Comparison of ENCODE assay signal across 2 cellular contexts in the genomic region with DNA sequence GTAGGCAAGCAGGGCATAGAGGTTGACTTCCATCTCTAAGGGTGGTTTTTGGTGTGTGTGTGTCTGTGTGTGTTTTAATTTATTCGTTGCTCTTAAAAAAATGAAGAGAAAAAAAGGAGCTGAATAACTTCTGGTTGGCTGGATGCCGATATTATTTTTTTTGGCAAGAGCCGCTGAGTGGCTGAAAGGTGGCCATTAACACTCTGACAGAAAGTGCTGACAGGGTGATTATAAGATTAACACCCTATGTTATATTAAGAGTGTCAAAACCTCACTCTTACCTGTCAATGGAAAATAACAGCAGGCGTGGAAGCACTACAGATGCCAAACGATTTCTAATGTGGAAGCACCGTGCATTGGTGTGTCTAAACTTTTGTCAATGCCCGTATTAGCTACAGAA.
TF ChIP-seq lines count a peak whose summit lies in the region.

No MANE protein-coding gene starts in this region.

TF ChIP-seq in HepG2, 621 proteins besides CTCF, POLR2A, EP300 and RAD21 (continued from another document and continues in another):
- TF ChIP-seq, protein P1, sequence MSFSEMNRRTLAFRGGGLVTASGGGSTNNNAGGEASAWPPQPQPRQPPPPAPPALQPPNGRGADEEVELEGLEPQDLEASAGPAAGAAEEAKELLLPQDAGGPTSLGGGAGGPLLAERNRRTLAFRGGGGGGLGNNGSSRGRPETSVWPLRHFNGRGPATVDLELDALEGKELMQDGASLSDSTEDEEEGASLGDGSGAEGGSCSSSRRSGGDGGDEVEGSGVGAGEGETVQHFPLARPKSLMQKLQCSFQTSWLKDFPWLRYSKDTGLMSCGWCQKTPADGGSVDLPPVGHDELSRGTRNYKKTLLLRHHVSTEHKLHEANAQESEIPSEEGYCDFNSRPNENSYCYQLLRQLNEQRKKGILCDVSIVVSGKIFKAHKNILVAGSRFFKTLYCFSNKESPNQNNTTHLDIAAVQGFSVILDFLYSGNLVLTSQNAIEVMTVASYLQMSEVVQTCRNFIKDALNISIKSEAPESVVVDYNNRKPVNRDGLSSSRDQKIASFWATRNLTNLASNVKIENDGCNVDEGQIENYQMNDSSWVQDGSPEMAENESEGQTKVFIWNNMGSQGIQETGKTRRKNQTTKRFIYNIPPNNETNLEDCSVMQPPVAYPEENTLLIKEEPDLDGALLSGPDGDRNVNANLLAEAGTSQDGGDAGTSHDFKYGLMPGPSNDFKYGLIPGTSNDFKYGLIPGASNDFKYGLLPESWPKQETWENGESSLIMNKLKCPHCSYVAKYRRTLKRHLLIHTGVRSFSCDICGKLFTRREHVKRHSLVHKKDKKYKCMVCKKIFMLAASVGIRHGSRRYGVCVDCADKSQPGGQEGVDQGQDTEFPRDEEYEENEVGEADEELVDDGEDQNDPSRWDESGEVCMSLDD (CRISPR knock-in tag; IDR thresholded peaks at IDR 0.05; ENCODE audit: borderline replicate concordance), result no peak
- TF ChIP-seq, protein P2, sequence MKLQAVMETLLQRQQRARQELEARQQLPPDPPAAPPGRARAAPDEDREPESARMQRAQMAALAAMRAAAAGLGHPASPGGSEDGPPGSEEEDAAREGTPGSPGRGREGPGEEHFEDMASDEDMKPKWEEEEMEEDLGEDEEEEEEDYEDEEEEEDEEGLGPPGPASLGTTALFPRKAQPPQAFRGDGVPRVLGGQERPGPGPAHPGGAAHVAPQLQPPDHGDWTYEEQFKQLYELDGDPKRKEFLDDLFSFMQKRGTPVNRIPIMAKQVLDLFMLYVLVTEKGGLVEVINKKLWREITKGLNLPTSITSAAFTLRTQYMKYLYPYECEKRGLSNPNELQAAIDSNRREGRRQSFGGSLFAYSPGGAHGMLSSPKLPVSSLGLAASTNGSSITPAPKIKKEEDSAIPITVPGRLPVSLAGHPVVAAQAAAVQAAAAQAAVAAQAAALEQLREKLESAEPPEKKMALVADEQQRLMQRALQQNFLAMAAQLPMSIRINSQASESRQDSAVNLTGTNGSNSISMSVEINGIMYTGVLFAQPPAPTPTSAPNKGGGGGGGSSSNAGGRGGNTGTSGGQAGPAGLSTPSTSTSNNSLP (IDR thresholded peaks at IDR 0.05; ENCODE audit: low read depth, low read length), result no peak
- TF ChIP-seq JUNB (CRISPR knock-in tag; IDR thresholded peaks at IDR 0.05; ENCODE audit: borderline replicate concordance) (no peak), MAFK (conservative IDR thresholded peaks at IDR 0.05 in 1 of 2, IDR thresholded peaks at IDR 0.05 in 1 of 2; ENCODE audit: low read length in 2 of 2) (peak; percentile 71 to 84), MAFF (IDR thresholded peaks at IDR 0.05; ENCODE audit: low read depth, low read length) (peak; percentile 75), PCBP1 (IDR thresholded peaks at IDR 0.05; ENCODE audit: borderline replicate concordance, low read depth, low read length) (no peak), ZNF101 (CRISPR knock-in tag; IDR thresholded peaks at IDR 0.05; ENCODE audit: borderline replicate concordance, low read depth) (no peak), ZNF17 (CRISPR knock-in tag; IDR thresholded peaks at IDR 0.05) (no peak)
- TF ChIP-seq, protein P3, sequence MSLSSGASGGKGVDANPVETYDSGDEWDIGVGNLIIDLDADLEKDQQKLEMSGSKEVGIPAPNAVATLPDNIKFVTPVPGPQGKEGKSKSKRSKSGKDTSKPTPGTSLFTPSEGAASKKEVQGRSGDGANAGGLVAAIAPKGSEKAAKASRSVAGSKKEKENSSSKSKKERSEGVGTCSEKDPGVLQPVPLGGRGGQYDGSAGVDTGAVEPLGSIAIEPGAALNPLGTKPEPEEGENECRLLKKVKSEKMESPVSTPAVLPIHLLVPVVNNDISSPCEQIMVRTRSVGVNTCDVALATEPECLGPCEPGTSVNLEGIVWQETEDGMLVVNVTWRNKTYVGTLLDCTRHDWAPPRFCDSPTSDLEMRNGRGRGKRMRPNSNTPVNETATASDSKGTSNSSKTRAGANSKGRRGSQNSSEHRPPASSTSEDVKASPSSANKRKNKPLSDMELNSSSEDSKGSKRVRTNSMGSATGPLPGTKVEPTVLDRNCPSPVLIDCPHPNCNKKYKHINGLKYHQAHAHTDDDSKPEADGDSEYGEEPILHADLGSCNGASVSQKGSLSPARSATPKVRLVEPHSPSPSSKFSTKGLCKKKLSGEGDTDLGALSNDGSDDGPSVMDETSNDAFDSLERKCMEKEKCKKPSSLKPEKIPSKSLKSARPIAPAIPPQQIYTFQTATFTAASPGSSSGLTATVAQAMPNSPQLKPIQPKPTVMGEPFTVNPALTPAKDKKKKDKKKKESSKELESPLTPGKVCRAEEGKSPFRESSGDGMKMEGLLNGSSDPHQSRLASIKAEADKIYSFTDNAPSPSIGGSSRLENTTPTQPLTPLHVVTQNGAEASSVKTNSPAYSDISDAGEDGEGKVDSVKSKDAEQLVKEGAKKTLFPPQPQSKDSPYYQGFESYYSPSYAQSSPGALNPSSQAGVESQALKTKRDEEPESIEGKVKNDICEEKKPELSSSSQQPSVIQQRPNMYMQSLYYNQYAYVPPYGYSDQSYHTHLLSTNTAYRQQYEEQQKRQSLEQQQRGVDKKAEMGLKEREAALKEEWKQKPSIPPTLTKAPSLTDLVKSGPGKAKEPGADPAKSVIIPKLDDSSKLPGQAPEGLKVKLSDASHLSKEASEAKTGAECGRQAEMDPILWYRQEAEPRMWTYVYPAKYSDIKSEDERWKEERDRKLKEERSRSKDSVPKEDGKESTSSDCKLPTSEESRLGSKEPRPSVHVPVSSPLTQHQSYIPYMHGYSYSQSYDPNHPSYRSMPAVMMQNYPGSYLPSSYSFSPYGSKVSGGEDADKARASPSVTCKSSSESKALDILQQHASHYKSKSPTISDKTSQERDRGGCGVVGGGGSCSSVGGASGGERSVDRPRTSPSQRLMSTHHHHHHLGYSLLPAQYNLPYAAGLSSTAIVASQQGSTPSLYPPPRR (CRISPR knock-in tag; IDR thresholded peaks at IDR 0.05; ENCODE audit: borderline replicate concordance), result no peak
- TF ChIP-seq, protein P4, sequence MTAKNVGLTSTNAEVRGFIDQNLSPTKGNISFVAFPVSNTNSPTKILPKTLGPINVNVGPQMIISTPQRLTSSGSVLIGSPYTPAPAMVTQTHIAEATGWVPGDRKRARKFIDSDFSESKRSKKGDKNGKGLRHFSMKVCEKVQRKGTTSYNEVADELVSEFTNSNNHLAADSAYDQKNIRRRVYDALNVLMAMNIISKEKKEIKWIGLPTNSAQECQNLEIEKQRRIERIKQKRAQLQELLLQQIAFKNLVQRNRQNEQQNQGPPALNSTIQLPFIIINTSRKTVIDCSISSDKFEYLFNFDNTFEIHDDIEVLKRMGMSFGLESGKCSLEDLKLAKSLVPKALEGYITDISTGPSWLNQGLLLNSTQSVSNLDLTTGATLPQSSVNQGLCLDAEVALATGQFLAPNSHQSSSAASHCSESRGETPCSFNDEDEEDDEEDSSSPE (CRISPR knock-in tag; IDR thresholded peaks at IDR 0.05), result no peak
- TF ChIP-seq, protein P5, sequence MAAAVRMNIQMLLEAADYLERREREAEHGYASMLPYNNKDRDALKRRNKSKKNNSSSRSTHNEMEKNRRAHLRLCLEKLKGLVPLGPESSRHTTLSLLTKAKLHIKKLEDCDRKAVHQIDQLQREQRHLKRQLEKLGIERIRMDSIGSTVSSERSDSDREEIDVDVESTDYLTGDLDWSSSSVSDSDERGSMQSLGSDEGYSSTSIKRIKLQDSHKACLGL (CRISPR knock-in tag; IDR thresholded peaks at IDR 0.05), result no peak

TF ChIP-seq in endothelial cell of umbilical vein, 7 proteins besides CTCF, POLR2A, EP300 and RAD21 (continued from another document):
- no peak for TF ChIP-seq JUN (IDR thresholded peaks at IDR 0.05; ENCODE audit: borderline replicate concordance, insufficient read depth, insufficient read length, low read depth)
- no peak for TF ChIP-seq EZH2 (IDR thresholded peaks at IDR 0.05; ENCODE audit: borderline replicate concordance, low read depth, low read length, severe bottlenecking)
